Comparison of ENCODE assay signal across 1 cellular context in the genomic region with DNA sequence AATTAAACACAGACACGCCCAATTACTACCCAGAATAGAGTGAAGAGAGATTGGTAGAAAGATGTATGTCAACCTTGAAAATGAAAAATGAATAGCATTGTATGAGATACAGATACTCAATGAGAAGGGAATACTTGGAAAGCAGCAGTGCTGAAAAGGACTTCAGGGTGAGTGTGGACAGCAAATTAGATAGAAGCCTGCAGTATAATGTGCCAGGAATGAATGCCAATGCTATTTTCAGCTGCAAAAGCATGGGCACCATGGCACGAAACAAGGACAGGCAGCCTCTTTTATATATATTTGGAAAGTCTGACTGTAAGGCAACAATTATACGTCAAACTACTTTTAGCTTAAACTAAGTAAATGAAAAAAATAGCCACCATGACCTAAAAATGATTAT.
TF ChIP-seq lines count a peak whose summit lies in the region.

No MANE protein-coding gene starts in this region.

TF ChIP-seq in GM23338, 12 proteins besides CTCF, POLR2A, EP300 and RAD21 (continued from another document):
- TF ChIP-seq, protein P1, sequence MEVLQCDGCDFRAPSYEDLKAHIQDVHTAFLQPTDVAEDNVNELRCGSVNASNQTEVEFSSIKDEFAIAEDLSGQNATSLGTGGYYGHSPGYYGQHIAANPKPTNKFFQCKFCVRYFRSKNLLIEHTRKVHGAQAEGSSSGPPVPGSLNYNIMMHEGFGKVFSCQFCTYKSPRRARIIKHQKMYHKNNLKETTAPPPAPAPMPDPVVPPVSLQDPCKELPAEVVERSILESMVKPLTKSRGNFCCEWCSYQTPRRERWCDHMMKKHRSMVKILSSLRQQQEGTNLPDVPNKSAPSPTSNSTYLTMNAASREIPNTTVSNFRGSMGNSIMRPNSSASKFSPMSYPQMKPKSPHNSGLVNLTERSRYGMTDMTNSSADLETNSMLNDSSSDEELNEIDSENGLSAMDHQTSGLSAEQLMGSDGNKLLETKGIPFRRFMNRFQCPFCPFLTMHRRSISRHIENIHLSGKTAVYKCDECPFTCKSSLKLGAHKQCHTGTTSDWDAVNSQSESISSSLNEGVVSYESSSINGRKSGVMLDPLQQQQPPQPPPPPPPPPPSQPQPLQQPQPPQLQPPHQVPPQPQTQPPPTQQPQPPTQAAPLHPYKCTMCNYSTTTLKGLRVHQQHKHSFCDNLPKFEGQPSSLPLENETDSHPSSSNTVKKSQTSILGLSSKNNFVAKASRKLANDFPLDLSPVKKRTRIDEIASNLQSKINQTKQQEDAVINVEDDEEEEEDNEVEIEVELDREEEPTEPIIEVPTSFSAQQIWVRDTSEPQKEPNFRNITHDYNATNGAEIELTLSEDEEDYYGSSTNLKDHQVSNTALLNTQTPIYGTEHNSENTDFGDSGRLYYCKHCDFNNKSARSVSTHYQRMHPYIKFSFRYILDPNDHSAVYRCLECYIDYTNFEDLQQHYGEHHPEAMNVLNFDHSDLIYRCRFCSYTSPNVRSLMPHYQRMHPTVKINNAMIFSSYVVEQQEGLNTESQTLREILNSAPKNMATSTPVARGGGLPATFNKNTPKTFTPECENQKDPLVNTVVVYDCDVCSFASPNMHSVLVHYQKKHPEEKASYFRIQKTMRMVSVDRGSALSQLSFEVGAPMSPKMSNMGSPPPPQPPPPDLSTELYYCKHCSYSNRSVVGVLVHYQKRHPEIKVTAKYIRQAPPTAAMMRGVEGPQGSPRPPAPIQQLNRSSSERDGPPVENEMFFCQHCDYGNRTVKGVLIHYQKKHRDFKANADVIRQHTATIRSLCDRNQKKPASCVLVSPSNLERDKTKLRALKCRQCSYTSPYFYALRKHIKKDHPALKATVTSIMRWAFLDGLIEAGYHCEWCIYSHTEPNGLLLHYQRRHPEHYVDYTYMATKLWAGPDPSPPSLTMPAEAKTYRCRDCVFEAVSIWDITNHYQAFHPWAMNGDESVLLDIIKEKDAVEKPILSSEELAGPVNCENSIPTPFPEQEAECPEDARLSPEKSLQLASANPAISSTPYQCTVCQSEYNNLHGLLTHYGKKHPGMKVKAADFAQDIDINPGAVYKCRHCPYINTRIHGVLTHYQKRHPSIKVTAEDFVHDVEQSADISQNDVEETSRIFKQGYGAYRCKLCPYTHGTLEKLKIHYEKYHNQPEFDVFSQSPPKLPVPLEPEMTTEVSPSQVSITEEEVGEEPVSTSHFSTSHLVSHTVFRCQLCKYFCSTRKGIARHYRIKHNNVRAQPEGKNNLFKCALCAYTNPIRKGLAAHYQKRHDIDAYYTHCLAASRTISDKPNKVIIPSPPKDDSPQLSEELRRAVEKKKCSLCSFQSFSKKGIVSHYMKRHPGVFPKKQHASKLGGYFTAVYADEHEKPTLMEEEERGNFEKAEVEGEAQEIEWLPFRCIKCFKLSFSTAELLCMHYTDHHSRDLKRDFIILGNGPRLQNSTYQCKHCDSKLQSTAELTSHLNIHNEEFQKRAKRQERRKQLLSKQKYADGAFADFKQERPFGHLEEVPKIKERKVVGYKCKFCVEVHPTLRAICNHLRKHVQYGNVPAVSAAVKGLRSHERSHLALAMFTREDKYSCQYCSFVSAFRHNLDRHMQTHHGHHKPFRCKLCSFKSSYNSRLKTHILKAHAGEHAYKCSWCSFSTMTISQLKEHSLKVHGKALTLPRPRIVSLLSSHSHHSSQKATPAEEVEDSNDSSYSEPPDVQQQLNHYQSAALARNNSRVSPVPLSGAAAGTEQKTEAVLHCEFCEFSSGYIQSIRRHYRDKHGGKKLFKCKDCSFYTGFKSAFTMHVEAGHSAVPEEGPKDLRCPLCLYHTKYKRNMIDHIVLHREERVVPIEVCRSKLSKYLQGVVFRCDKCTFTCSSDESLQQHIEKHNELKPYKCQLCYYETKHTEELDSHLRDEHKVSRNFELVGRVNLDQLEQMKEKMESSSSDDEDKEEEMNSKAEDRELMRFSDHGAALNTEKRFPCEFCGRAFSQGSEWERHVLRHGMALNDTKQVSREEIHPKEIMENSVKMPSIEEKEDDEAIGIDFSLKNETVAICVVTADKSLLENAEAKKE (CRISPR knock-in tag; IDR thresholded peaks at IDR 0.05), result no peak
- TF ChIP-seq JUNB (IDR thresholded peaks at IDR 0.05; ENCODE audit: unreplicated experiment), result no peak
- no peak for TF ChIP-seq EZH2phosphoT487 (IDR thresholded peaks at IDR 0.05; ENCODE audit: unreplicated experiment)
